In the genomic region with DNA sequence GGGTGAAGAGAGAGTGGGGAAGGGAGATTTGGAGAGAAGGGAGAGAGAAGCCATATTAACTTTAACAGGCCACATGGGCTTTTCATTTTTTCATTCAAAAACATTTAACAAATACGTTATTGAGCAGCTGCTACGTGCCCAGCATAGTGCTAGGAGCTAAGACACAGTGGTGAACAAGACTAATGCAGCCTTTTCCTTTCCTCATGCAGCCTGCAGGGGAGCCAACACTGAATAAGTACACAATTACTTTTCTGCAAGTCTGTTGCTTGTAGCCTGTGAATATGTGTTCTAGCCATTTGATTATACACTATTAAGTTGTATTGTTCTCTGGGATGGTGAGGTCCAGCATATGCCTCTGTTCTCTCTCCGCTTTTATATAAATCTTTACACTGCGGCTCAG, we compare ENCODE assay signal across 1 cellular context.
TF ChIP-seq lines count a peak whose summit lies in the region.

No MANE protein-coding gene starts in this region.

TF ChIP-seq in GM12878, 131 proteins besides CTCF, POLR2A, EP300 and RAD21:
- TF ChIP-seq HDAC6 (IDR thresholded peaks at IDR 0.05; ENCODE audit: unreplicated experiment), result no peak
- no peak for TF ChIP-seq JUND (IDR thresholded peaks at IDR 0.05; ENCODE audit: low read depth, low read length)
- no peak for TF ChIP-seq PML (IDR thresholded peaks at IDR 0.05; ENCODE audit: low read length)
- TF ChIP-seq, protein P1, sequence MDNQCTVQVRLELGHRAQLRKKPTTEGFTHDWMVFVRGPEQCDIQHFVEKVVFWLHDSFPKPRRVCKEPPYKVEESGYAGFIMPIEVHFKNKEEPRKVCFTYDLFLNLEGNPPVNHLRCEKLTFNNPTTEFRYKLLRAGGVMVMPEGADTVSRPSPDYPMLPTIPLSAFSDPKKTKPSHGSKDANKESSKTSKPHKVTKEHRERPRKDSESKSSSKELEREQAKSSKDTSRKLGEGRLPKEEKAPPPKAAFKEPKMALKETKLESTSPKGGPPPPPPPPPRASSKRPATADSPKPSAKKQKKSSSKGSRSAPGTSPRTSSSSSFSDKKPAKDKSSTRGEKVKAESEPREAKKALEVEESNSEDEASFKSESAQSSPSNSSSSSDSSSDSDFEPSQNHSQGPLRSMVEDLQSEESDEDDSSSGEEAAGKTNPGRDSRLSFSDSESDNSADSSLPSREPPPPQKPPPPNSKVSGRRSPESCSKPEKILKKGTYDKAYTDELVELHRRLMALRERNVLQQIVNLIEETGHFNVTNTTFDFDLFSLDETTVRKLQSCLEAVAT (IDR thresholded peaks at IDR 0.05), result 0 out of 2 replicates have a peak, but pooled peaks have one; percentile 5
